Comparison of ENCODE assay signal across 17 cellular contexts in the genomic region with DNA sequence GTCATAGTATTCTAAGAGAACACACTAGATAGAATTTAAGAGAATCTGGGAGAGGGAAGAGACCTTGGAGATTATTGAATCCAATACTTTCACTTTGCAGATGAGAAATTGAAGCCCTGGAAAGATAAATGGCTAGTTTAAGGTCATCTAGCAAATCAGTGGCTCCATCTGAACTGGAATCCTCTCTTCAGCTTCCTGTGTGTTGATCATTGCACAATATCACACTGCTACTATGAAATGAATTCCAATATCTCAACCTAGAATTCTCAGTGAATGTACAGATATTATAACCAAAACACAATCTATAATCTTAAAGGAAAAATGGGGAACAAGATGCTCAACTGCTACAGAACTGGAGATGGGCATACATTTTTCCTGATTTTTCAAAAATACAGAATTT. TPM values are rescaled to one million over a fixed set of nuclear protein-coding genes. Genes with fewer than 3 reads are reported as not detected.
A peak's percentile ranks its signal among the peaks of the same experiment; 100 is the strongest.
DNase-seq lines count a peak whose midpoint lies in the region; ATAC-seq, FAIRE-seq and TF ChIP-seq lines count a peak whose summit lies in the region.
"Had no signal": no experiment of that assay in that cellular context is flagged by ENCODE, and none has a peak within 500 bp of the region (broad histone marks: within the 10 kb centered on the region; RNA-seq: fewer than 3 reads in every experiment).

No MANE protein-coding gene starts in this region.

- H2AK5ac ChIP-seq in mesenchymal stem cell (ENCODE audit: low read length, severe bottlenecking) = no peak overlapping the region

- no peak for FAIRE-seq in D721Med (lab: Jason Lieb, UNC)
- FAIRE-seq: A549, G401.6, GM12892, H1 had no signal

- H3K4ac ChIP-seq in mesenchymal stem cell (ENCODE audit: low read depth in 1 of 2, low read length in 2 of 2) = no peak overlapping the region

- no peak overlapping the region for H3K27ac ChIP-seq in GM23248
- H3K27ac ChIP-seq in mesenchymal stem cell (ENCODE audit: low read length, poor library complexity, severe bottlenecking) = no peak overlapping the region
- H3K27ac ChIP-seq: A549, BLaER1 had no signal

- peaks cover 9% of the 10 kb centered on the region for H3K4me1 Mint-ChIP-seq in activated T-cell treated with anti-CD3 and anti-CD28 coated beads, Interleukin-2, amount 50 U/mL, for 72 hours (ENCODE audit: low read depth)
- no peaks in the 10 kb centered on the region for H3K4me1 Mint-ChIP-seq in WTC11
- H3K4me1 Mint-ChIP-seq: CD8-positive, alpha-beta memory T cell had no signal

- H3K9me3 ChIP-seq in GM23248 (ENCODE audit: low read depth) = no peaks in the 10 kb centered on the region
- no peaks in the 10 kb centered on the region for H3K9me3 ChIP-seq in mesenchymal stem cell (ENCODE audit: control insufficient read depth, low read length)
- H3K9me3 ChIP-seq: A549, BLaER1, Caco-2, HAP-1 had no signal

- H3K18ac ChIP-seq in mesenchymal stem cell (ENCODE audit: low read depth in 1 of 2, low read length in 2 of 2) = no peak overlapping the region

- H2BK5ac ChIP-seq in mesenchymal stem cell (ENCODE audit: low read depth, low read length, poor library complexity, severe bottlenecking) = no peak overlapping the region

- H3K23ac ChIP-seq in mesenchymal stem cell (ENCODE audit: low read length in 2 of 2) = no peak overlapping the region

- ATAC-seq in activated T-cell treated with anti-CD3 and anti-CD28 coated beads, Interleukin-2, amount 50 U/mL, for 72 hours (replicated peaks in 1 of 2) = no peak
- ATAC-seq in WTC11 = no peak
- ATAC-seq: A549 had no signal

- H4K91ac ChIP-seq in mesenchymal stem cell (ENCODE audit: low read length) = no peak overlapping the region

- TF ChIP-seq CTCF in fibroblast of villous mesenchyme (IDR thresholded peaks at IDR 0.05; ENCODE audit: insufficient read depth, low read depth, low read length) (no peak), D721Med (IDR thresholded peaks at IDR 0.05; ENCODE audit: insufficient read depth, missing control alignments) (no peak), WTC11 (IDR thresholded peaks at IDR 0.05) (no peak)

- POLR2A ChIA-PET in WTC11 (lab: Charles Lee) = no interaction called here

- H2BK15ac ChIP-seq in mesenchymal stem cell (ENCODE audit: low read depth, poor library complexity, severe bottlenecking) = no peak overlapping the region

- H3F3A ChIP-seq in GM23248 (ENCODE audit: insufficient read depth) = peaks cover 13% of the 10 kb centered on the region; the same call in 1 of the 2 replicates

- H2BK120ac ChIP-seq in mesenchymal stem cell (ENCODE audit: low read depth, low read length) = no peak overlapping the region

- H3K9me3 Mint-ChIP-seq in activated T-cell treated with anti-CD3 and anti-CD28 coated beads, Interleukin-2, amount 50 U/mL, for 72 hours = no peaks in the 10 kb centered on the region
- no peaks in the 10 kb centered on the region for H3K9me3 Mint-ChIP-seq in WTC11
- H3K9me3 Mint-ChIP-seq: CD8-positive, alpha-beta memory T cell had no signal

- no peaks in the 10 kb centered on the region for H4K20me1 ChIP-seq in GM23248 (ENCODE audit: insufficient read depth)
- H4K20me1 ChIP-seq: BLaER1 had no signal

- H2AFZ ChIP-seq in GM23248 (no peak overlapping the region), mesenchymal stem cell (ENCODE audit: low read depth, low read length) (no peak overlapping the region)

- H3K9ac ChIP-seq in GM23248 (no peak overlapping the region), mesenchymal stem cell (ENCODE audit: low read length) (no peak overlapping the region)
- H3K9ac ChIP-seq: BLaER1 had no signal

- DNase-seq in GM23248 (peak; percentile 25), amniotic epithelial cell (ENCODE audit: low read depth) (peak; percentile 29), fibroblast of villous mesenchyme (ENCODE audit: low read depth) (peak; percentile 34), mesenchymal stem cell (peak; percentile 22), cerebellar cortex (ENCODE audit: low spot score) (no peak), D721Med (ENCODE audit: insufficient read length, low spot score) (no peak), WTC11 (ENCODE audit: low spot score) (no peak)
- DNase-seq in activated T-cell treated with anti-CD3 and anti-CD28 coated beads, Interleukin-2, amount 50 U/mL, for 72 hours = no peak
- DNase-seq: Caco-2; CD8-positive, alpha-beta memory T cell; DMS53 had no signal

- H3K4me3 ChIP-seq in GM23248 = no peak overlapping the region
- H3K4me3 ChIP-seq in fibroblast of villous mesenchyme (ENCODE audit: low read depth, low read length) = no peak overlapping the region
- H3K4me3 ChIP-seq in mesenchymal stem cell (ENCODE audit: insufficient read depth in 1 of 2, low read depth in 1 of 2, low read length in 2 of 2) = no peak overlapping the region
- H3K4me3 ChIP-seq: A549, BLaER1, HAP-1 had no signal

- H3K79me2 ChIP-seq in GM23248 (ENCODE audit: insufficient read depth) = no peaks in the 10 kb centered on the region

- no peak overlapping the region for H4K8ac ChIP-seq in mesenchymal stem cell (ENCODE audit: low read length)

- CTCF ChIA-PET in WTC11 (lab: Charles Lee) = no interaction called here

- H3K4me2 ChIP-seq in GM23248 (ENCODE audit: unreplicated experiment) = no peak overlapping the region
- no peak overlapping the region for H3K4me2 ChIP-seq in mesenchymal stem cell (ENCODE audit: low read length, poor library complexity, severe bottlenecking)
- H3K4me2 ChIP-seq: A549, BLaER1 had no signal

- H3K36me3 Mint-ChIP-seq in activated T-cell treated with anti-CD3 and anti-CD28 coated beads, Interleukin-2, amount 50 U/mL, for 72 hours (ENCODE audit: insufficient read depth in 2 of 2) = no peaks in the 10 kb centered on the region
- no peaks in the 10 kb centered on the region for H3K36me3 Mint-ChIP-seq in WTC11

- H3K4me3 Mint-ChIP-seq in activated T-cell treated with anti-CD3 and anti-CD28 coated beads, Interleukin-2, amount 50 U/mL, for 72 hours = no peak overlapping the region
- no peak overlapping the region for H3K4me3 Mint-ChIP-seq in WTC11
- H3K4me3 Mint-ChIP-seq: CD8-positive, alpha-beta memory T cell had no signal

- in situ Hi-C loops in GM23248 (cut with MboI) = no loop called here

- H3K27me3 Mint-ChIP-seq in activated T-cell treated with anti-CD3 and anti-CD28 coated beads, Interleukin-2, amount 50 U/mL, for 72 hours (ENCODE audit: low read depth) = no peaks in the 10 kb centered on the region
- H3K27me3 Mint-ChIP-seq in WTC11 (ENCODE audit: low read depth) = no peaks in the 10 kb centered on the region

- H3K14ac ChIP-seq in mesenchymal stem cell (ENCODE audit: low read length in 2 of 2) = no peak overlapping the region

- H3K27ac Mint-ChIP-seq in activated T-cell treated with anti-CD3 and anti-CD28 coated beads, Interleukin-2, amount 50 U/mL, for 72 hours = no peak overlapping the region
- no peak overlapping the region for H3K27ac Mint-ChIP-seq in WTC11
- H3K27ac Mint-ChIP-seq: CD8-positive, alpha-beta memory T cell had no signal

- H3K27me3 ChIP-seq in GM23248 (replicated peaks; ENCODE audit: insufficient read depth) = no peaks in the 10 kb centered on the region
- no peaks in the 10 kb centered on the region for H3K27me3 ChIP-seq in mesenchymal stem cell (ENCODE audit: control insufficient read depth in 1 of 2, insufficient read depth in 1 of 2, low read length in 2 of 2)
- H3K27me3 ChIP-seq: BLaER1 had no signal

- H2BK12ac ChIP-seq in mesenchymal stem cell (ENCODE audit: low read length in 2 of 2) = no peak overlapping the region

- no peaks in the 10 kb centered on the region for H3K79me1 ChIP-seq in mesenchymal stem cell (replicated peaks; ENCODE audit: low read length, poor library complexity, severe bottlenecking)

- no peaks in the 10 kb centered on the region for H3K9me2 ChIP-seq in GM23248 (ENCODE audit: insufficient read depth)

- H3K4me1 ChIP-seq in GM23248 (ENCODE audit: insufficient read depth) (peaks cover 27% of the 10 kb centered on the region), mesenchymal stem cell (ENCODE audit: control insufficient read depth, insufficient read depth, low read depth, low read length) (no peaks in the 10 kb centered on the region)
- H3K4me1 ChIP-seq: A549, Caco-2, HAP-1 had no signal

- H3K36me3 ChIP-seq in GM23248 (ENCODE audit: low read depth) (no peaks in the 10 kb centered on the region), mesenchymal stem cell (ENCODE audit: control insufficient read depth in 1 of 2, insufficient read depth in 2 of 2, low read depth in 1 of 2, low read length in 2 of 2) (no peaks in the 10 kb centered on the region)
- H3K36me3 ChIP-seq: BLaER1, HAP-1 had no signal

TF ChIP-seq in WTC11, 78 proteins besides CTCF, POLR2A, EP300 and RAD21 (continues in another document):
- no peak for TF ChIP-seq ZNF416 (CRISPR knock-in tag; IDR thresholded peaks at IDR 0.05)
- TF ChIP-seq, protein P1, sequence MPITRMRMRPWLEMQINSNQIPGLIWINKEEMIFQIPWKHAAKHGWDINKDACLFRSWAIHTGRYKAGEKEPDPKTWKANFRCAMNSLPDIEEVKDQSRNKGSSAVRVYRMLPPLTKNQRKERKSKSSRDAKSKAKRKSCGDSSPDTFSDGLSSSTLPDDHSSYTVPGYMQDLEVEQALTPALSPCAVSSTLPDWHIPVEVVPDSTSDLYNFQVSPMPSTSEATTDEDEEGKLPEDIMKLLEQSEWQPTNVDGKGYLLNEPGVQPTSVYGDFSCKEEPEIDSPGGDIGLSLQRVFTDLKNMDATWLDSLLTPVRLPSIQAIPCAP (CRISPR knock-in tag; IDR thresholded peaks at IDR 0.05) = no peak
- TF ChIP-seq, protein P2, sequence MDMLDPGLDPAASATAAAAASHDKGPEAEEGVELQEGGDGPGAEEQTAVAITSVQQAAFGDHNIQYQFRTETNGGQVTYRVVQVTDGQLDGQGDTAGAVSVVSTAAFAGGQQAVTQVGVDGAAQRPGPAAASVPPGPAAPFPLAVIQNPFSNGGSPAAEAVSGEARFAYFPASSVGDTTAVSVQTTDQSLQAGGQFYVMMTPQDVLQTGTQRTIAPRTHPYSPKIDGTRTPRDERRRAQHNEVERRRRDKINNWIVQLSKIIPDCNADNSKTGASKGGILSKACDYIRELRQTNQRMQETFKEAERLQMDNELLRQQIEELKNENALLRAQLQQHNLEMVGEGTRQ (CRISPR knock-in tag; IDR thresholded peaks at IDR 0.05) = no peak
- TF ChIP-seq, protein P3, sequence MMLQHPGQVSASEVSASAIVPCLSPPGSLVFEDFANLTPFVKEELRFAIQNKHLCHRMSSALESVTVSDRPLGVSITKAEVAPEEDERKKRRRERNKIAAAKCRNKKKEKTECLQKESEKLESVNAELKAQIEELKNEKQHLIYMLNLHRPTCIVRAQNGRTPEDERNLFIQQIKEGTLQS (CRISPR knock-in tag; conservative IDR thresholded peaks at IDR 0.05) = no peak
- TF ChIP-seq IRF2 (CRISPR knock-in tag; IDR thresholded peaks at IDR 0.05; ENCODE audit: borderline replicate concordance, low read depth) = no peak
- TF ChIP-seq CREB1 (CRISPR knock-in tag; IDR thresholded peaks at IDR 0.05) = no peak
- no peak for TF ChIP-seq NFE2L1 (CRISPR knock-in tag; IDR thresholded peaks at IDR 0.05)
- no peak for TF ChIP-seq ZNF138 (CRISPR knock-in tag; conservative IDR thresholded peaks at IDR 0.05)

RNA-seq across cellular contexts. Expression of a gene that starts 44.1 kb away (rescaled TPM):
- 76.0 and 87.6 TPM in 2 replicates for total RNA-seq in GM23248 (2014; rRNA removed; shearing (Covaris generic))
- 73.5 and 80.1 TPM in 2 replicates for polyA plus RNA-seq in GM23248 (2016; fragmentation: Nextera tagmentation; extraction: Ambion mirVana)
- total RNA-seq in fibroblast of villous mesenchyme (63.5 and 82.8 TPM in 2 replicates), WTC11 (2021) (75.6 to 98.2 TPM (median 75.9 TPM) in 3 replicates)
- 78.2 TPM for polyA plus RNA-seq in mesenchymal stem cell (2013, experiment 1 of 2)
- 83.8 TPM for polyA plus RNA-seq in mesenchymal stem cell (2013, experiment 2 of 2)
- total RNA-seq in activated T-cell treated with anti-CD3 and anti-CD28 coated beads, Interleukin-2, amount 50 U/mL, for 72 hours = 10 to 100 TPM; 41.3 to 49.1 TPM

Comparison
In these comparisons a context has a peak if more than half of its experiments do, and no peak if none do; other contexts are left out.
1. DNase-seq: peak in GM23248 (single experiment), amniotic epithelial cell (single experiment), fibroblast of villous mesenchyme (single experiment) and mesenchymal stem cell (single experiment); none in cerebellar cortex (single experiment), D721Med (single experiment), activated T-cell treated with anti-CD3 and anti-CD28 coated beads, Interleukin-2, amount 50 U/mL, for 72 hours (0 of 2) and WTC11 (single experiment).